ENCODE assay signal across 17 cellular contexts in the genomic region with DNA sequence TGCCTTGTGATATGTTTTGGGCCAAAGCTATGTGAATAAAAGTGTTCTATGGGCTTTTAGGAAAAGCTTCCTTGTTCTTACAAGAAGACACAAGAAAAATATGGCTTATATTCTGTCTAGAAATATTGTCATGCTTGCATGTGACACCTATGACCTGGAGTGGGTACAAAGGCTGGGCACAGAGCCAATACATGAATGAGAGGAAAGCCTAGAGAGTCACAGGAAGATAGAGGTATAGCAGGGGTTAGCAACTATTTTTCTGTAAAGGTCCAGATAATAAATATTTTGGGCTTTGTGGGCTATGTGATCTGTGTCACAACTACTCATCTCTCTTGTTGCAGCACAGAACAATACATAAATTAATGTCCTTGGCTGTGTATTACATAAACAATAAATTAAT.
DNase-seq lines count a peak whose midpoint lies in the region; ATAC-seq and TF ChIP-seq lines count a peak whose summit lies in the region.
"Had no signal": no experiment of that assay in that cellular context is flagged by ENCODE, and none has a peak within 500 bp of the region (broad histone marks: within the 10 kb centered on the region; RNA-seq: fewer than 3 reads in every experiment).

No MANE protein-coding gene starts in this region.

- peak; percentile 22 for ATAC-seq in sciatic nerve
- ATAC-seq: GM23338 had no signal

- intact Hi-C loops in sciatic nerve (cut with DNase I): no loop called here

- no peak for TF ChIP-seq CTCF in GM13976 (IDR thresholded peaks at IDR 0.05; ENCODE audit: borderline replicate concordance, control extremely low read depth, extremely low read depth, insufficient read depth, missing control alignments)

- in situ Hi-C loops in GM13976 (cut with MboI; ENCODE audit: low sequenced_read_pairs, unreplicated experiment): no loop called here

- peak; percentile 54 for DNase-seq in NCI-H1105 treated with DMSO at 0.1 percent for 48 hours (lab: John Stamatoyannopoulos, UW)
- DNase-seq in NCI-H1105 (lab: John Stamatoyannopoulos, UW): no peak
- DNase-seq in HT-29 (ENCODE audit: low spot score): peak; percentile 16
- DNase-seq in RPMI8226: peak; percentile 28
- DNase-seq in sciatic nerve (ENCODE audit: low spot score): no peak
- DNase-seq in GM13976 (ENCODE audit: low spot score): no peak
- no peak for DNase-seq in stimulated activated CD4-positive, alpha-beta T cell treated with anti-CD3 and anti-CD28 coated beads, Interleukin-1b, Interleukin-23, amount 100 ng/mL, for 48 hours
- no peak for DNase-seq in iPS-NIHi7 (ENCODE audit: extremely low spot score)
- DNase-seq: 8988T, Caco-2, HCEC 1CT, Kasumi-1, NCI-H187 treated with DMSO at 0.1 percent for 48 hours, NCI-H82, PC-9, SJCRH30 had no signal

Comparison
In these comparisons a context has a peak if more than half of its experiments do, and no peak if none do; other contexts are left out.
1. DNase-seq: peak in NCI-H1105 treated with DMSO at 0.1 percent for 48 hours (single experiment), HT-29 (single experiment) and RPMI8226 (single experiment); none in NCI-H1105 (single experiment), sciatic nerve (single experiment), GM13976 (single experiment), stimulated activated CD4-positive, alpha-beta T cell treated with anti-CD3 and anti-CD28 coated beads, Interleukin-1b, Interleukin-23, amount 100 ng/mL, for 48 hours (single experiment) and iPS-NIHi7 (single experiment).